Comparison of ENCODE assay signal across 18 cellular contexts in genomic region chr3:52068730-52069129, GRCh38. TPM values are rescaled to one million over a fixed set of nuclear protein-coding genes. Genes with fewer than 3 reads are reported as not detected.
A peak's percentile ranks its signal among the peaks of the same experiment; 100 is the strongest.
DNase-seq lines count a peak whose midpoint lies in the region; ATAC-seq and TF ChIP-seq lines count a peak whose summit lies in the region.
"Had no signal": no experiment of that assay in that cellular context is flagged by ENCODE, and none has a peak within 500 bp of the region (broad histone marks: within the 10 kb centered on the region; RNA-seq: fewer than 3 reads in every experiment).

No MANE protein-coding gene starts in this region.

- 90 to 93% (median 92%) methylated on average over 12 of the region's 12 CpGs for WGBS in psoas muscle, 3 donors
- 86 to 91% methylated on average over 1 to 9 of the region's 12 CpGs for WGBS in esophagus squamous epithelium, 2 donors

- H3K4me1 ChIP-seq in Panc1 (ENCODE audit: control insufficient read depth, insufficient read depth, low read length) (no peaks in the 10 kb centered on the region), psoas muscle (peaks cover 22% of the 10 kb centered on the region), esophagus squamous epithelium (peaks cover 32 to 84% (median 44%) of the 10 kb centered on the region in 3 donors)
- H3K4me1 ChIP-seq: SJCRH30 had no signal

- H3K4me3 ChIP-seq in Panc1 (ENCODE audit: low read depth in 2 of 2, low read length in 2 of 2) (no peak overlapping the region), psoas muscle (no peak overlapping the region), esophagus squamous epithelium (no peak overlapping the region)
- H3K4me3 ChIP-seq: SJCRH30 had no signal

- POLR2A ChIA-PET in Panc1 (lab: Charles Lee): no interaction called here

- no peaks in the 10 kb centered on the region for H3K36me3 Mint-ChIP-seq in brain
- H3K36me3 Mint-ChIP-seq in mesothelial cell of epicardium: no peaks in the 10 kb centered on the region
- H3K36me3 Mint-ChIP-seq in type B pancreatic cell: no peaks in the 10 kb centered on the region

- no peak for DNase-seq in Panc1 (ENCODE audit: low read depth, low spot score)
- no peak for DNase-seq in mesothelial cell of epicardium (ENCODE audit: low spot score in 2 of 2, unreplicated experiment in 2 of 2)
- no peak for DNase-seq in type B pancreatic cell (ENCODE audit: extremely low spot score, unreplicated experiment)
- DNase-seq in sciatic nerve (ENCODE audit: low spot score): no peak
- DNase-seq in psoas muscle: no peak
- no peak for DNase-seq in esophagus squamous epithelium (lab: John Stamatoyannopoulos, UW)
- DNase-seq: ACHN; CD4-positive, alpha-beta T cell; DMS53; HFFc6; NCI-H1417 treated with DMSO at 0.1 percent for 48 hours; NCI-H1930; NCI-H226; NCI-H524; SJCRH30 had no signal

- in situ Hi-C loops in Panc1 (cut with HindIII; ENCODE audit: low pct_unique_long_range_greater_than_20kb, low sequenced_read_pairs): no loop called here

- H3K36me3 ChIP-seq in Panc1 (ENCODE audit: control insufficient read depth, insufficient read depth, low read length): no peaks in the 10 kb centered on the region
- H3K36me3 ChIP-seq in psoas muscle (ENCODE audit: insufficient read depth in 1 of 2, low read depth in 1 of 2): no peaks in the 10 kb centered on the region
- no peaks in the 10 kb centered on the region for H3K36me3 ChIP-seq in esophagus squamous epithelium
- H3K36me3 ChIP-seq: BE2C, SJCRH30 had no signal

- H3K9me3 ChIP-seq in Panc1 (ENCODE audit: control insufficient read depth, insufficient read depth, low read depth, low read length) (no peaks in the 10 kb centered on the region), psoas muscle (no peaks in the 10 kb centered on the region), esophagus squamous epithelium (no peaks in the 10 kb centered on the region)
- H3K9me3 ChIP-seq: BE2C, SJCRH30 had no signal

- ATAC-seq in Panc1 (0 out of 2 replicates have a peak, but pooled peaks have one; percentile 11), GM21529 (IDR thresholded peaks at IDR 0.05; ENCODE audit: unreplicated experiment) (no peak), sciatic nerve (no peak), psoas muscle (no peak)

- H3K9me3 Mint-ChIP-seq in brain: peaks cover 0 to 8% (median 0%) of the 10 kb centered on the region in 5 experiments
- no peaks in the 10 kb centered on the region for H3K9me3 Mint-ChIP-seq in mesothelial cell of epicardium
- no peaks in the 10 kb centered on the region for H3K9me3 Mint-ChIP-seq in type B pancreatic cell
- H3K9me3 Mint-ChIP-seq: CD4-positive, alpha-beta T cell; HFFc6 had no signal

- no peak for TF ChIP-seq POLR2A in esophagus squamous epithelium (IDR thresholded peaks at IDR 0.05)

- H3K27me3 Mint-ChIP-seq in brain: peaks cover 4% of the 10 kb centered on the region
- no peaks in the 10 kb centered on the region for H3K27me3 Mint-ChIP-seq in mesothelial cell of epicardium (ENCODE audit: low read depth)
- no peaks in the 10 kb centered on the region for H3K27me3 Mint-ChIP-seq in type B pancreatic cell
- H3K27me3 Mint-ChIP-seq: CD4-positive, alpha-beta T cell had no signal

- TF ChIP-seq CTCF in Panc1 (IDR thresholded peaks at IDR 0.05): no peak
- TF ChIP-seq CTCF in brain (conservative IDR thresholded peaks at IDR 0.05): no peak
- TF ChIP-seq CTCF in mesothelial cell of epicardium (IDR thresholded peaks at IDR 0.05; ENCODE audit: unreplicated experiment): no peak
- TF ChIP-seq CTCF in type B pancreatic cell (conservative IDR thresholded peaks at IDR 0.05): no peak
- TF ChIP-seq CTCF in psoas muscle (IDR thresholded peaks at IDR 0.05): no peak
- no peak for TF ChIP-seq CTCF in esophagus squamous epithelium (IDR thresholded peaks at IDR 0.05)

- BruUV-seq in Panc1 (replicated peaks; lab: Mats Ljungman, UMichigan): no TSS peak

- no peak overlapping the region for H3K27ac ChIP-seq in Panc1 (ENCODE audit: low read length)
- no peak overlapping the region for H3K27ac ChIP-seq in psoas muscle
- H3K27ac ChIP-seq in esophagus squamous epithelium: no peak overlapping the region
- H3K27ac ChIP-seq: SJCRH30 had no signal

- H3K4me3 Mint-ChIP-seq in brain (no peak overlapping the region), mesothelial cell of epicardium (no peak overlapping the region), type B pancreatic cell (no peak overlapping the region)
- H3K4me3 Mint-ChIP-seq: CD4-positive, alpha-beta T cell; HFFc6 had no signal

- intact Hi-C loops in Panc1 (cut with micrococcal nuclease; ENCODE audit: unreplicated experiment): no loop called here
- intact Hi-C loops in sciatic nerve (cut with DNase I): no loop called here
- intact Hi-C loops in psoas muscle (cut with DNase I): no loop called here
- intact Hi-C loops in esophagus squamous epithelium (cut with DNase I): no loop called here

- CTCF ChIA-PET in Panc1 (lab: Charles Lee): no interaction called here

- H3K27ac Mint-ChIP-seq in brain: peak overlapping the region in 3 of 5 experiments; percentile 18 to 82 (median 52)
- H3K27ac Mint-ChIP-seq in mesothelial cell of epicardium: peak overlapping the region; percentile 96
- peak overlapping the region; percentile 41 for H3K27ac Mint-ChIP-seq in type B pancreatic cell
- H3K27ac Mint-ChIP-seq: CD4-positive, alpha-beta T cell had no signal

- no peaks in the 10 kb centered on the region for H3K27me3 ChIP-seq in Panc1 (ENCODE audit: control insufficient read depth, insufficient read depth, low read length)
- H3K27me3 ChIP-seq in psoas muscle (ENCODE audit: insufficient read depth in 3 of 3, low read length in 2 of 3): no peaks in the 10 kb centered on the region
- H3K27me3 ChIP-seq in esophagus squamous epithelium: no peaks in the 10 kb centered on the region
- H3K27me3 ChIP-seq: BE2C, SJCRH30 had no signal

- H3K4me1 Mint-ChIP-seq in brain (peaks cover 19% of the 10 kb centered on the region), mesothelial cell of epicardium (peaks cover 46% of the 10 kb centered on the region), type B pancreatic cell (ENCODE audit: unreplicated experiment) (peaks cover 25% of the 10 kb centered on the region)

RNA-seq across cellular contexts. Expression of gene DUSP7, which starts 12.4 kb away (rescaled TPM):
- total RNA-seq in Panc1 (2021; ENCODE audit: unreplicated experiment) (13.1 TPM), mesothelial cell of epicardium (32.0 to 34.6 TPM (median 32.2 TPM) in 3 replicates), type B pancreatic cell (ENCODE audit: low replicate concordance) (11.9 and 25.9 TPM in 2 replicates), sciatic nerve (22.1 TPM), psoas muscle (10 to 100 TPM in 3 of 4 donors, 1 to 10 TPM in 1; 9.7 to 31.9 (median 17.1) TPM), esophagus squamous epithelium (100 to 1,000 TPM in 1 of 4 donors, 10 to 100 TPM in 3; 49.3 to 105 (median 62.1) TPM)
- 8.9 TPM for polyA plus RNA-seq in Panc1 (2012; ENCODE audit: insufficient read length)
- polyA plus RNA-seq in brain (ENCODE audit: insufficient read depth, low read depth, low replicate concordance) (15.2 TPM), psoas muscle (10 to 100 TPM in 2 of 3 donors, 1 to 10 TPM in 1; 7.4 to 27.6 (median 15.7) TPM)

Comparison
In these comparisons a context has a peak if more than half of its experiments do, and no peak if none do; other contexts are left out.
1. H3K27ac Mint-ChIP-seq: peak in every context shown above with its lines; median percentile 96 in mesothelial cell of epicardium; 52 in brain; 41 in type B pancreatic cell.